18 cellular contexts compared by ENCODE assay signal in genomic region chr12:114316076-114316475, GRCh38.
A peak's percentile ranks its signal among the peaks of the same experiment; 100 is the strongest.
DNase-seq lines count a peak whose midpoint lies in the region; ATAC-seq and TF ChIP-seq lines count a peak whose summit lies in the region.
"Had no signal": no experiment of that assay in that cellular context is flagged by ENCODE, and none has a peak within 500 bp of the region (broad histone marks: within the 10 kb centered on the region; RNA-seq: fewer than 3 reads in every experiment).

No MANE protein-coding gene starts in this region.

- H4K5ac ChIP-seq in IMR-90 (ENCODE audit: low read depth, low read length): no peak overlapping the region

- no peak overlapping the region for H3K56ac ChIP-seq in IMR-90 (ENCODE audit: extremely low read depth, insufficient read depth, low read length)

- peak overlapping the region; percentile 38; the same call in 1 of the 3 replicates for H2BK15ac ChIP-seq in IMR-90 (ENCODE audit: low read depth, low read length)

- H2AK9ac ChIP-seq in IMR-90 (replicated peaks; ENCODE audit: low read depth, low read length, poor library complexity): no peak overlapping the region

- H2AK5ac ChIP-seq in IMR-90 (ENCODE audit: low read depth, low read length): peak overlapping the region; percentile 10; the same call in 1 of the 2 replicates

- no peaks in the 10 kb centered on the region for H4K20me1 ChIP-seq in IMR-90 (ENCODE audit: insufficient read depth, low read length)

- in situ Hi-C loops in IMR-90 (cut with MboI; ENCODE audit: low sequenced_read_pairs): no loop called here

- TF ChIP-seq RAD21 in IMR-90 (IDR thresholded peaks at IDR 0.05; ENCODE audit: low read length): no peak

- H2AFZ ChIP-seq in IMR-90 (replicated peaks; ENCODE audit: low read length, poor library complexity): no peak overlapping the region

- no peaks in the 10 kb centered on the region for H3K36me3 ChIP-seq in IMR-90 (ENCODE audit: control insufficient read depth, insufficient read depth, low read length)
- H3K36me3 ChIP-seq: right lobe of liver, suprapubic skin had no signal

- 18% methylated on average over 4 of the region's 5 CpGs; no CpG with 5 or more reads in 1 of the 2 experiments for WGBS in IMR-90 (ENCODE audit: extremely low coverage in 2 of 2, insufficient read length in 1 of 2), 2 experiments

- H4K91ac ChIP-seq in IMR-90 (ENCODE audit: insufficient read depth, low read depth, low read length): no peak overlapping the region

- peak overlapping the region; percentile 84; the same call in 1 of the 2 replicates for H2BK20ac ChIP-seq in IMR-90 (ENCODE audit: low read depth, low read length)

- no peak for TF ChIP-seq POLR2A in IMR-90 (IDR thresholded peaks at IDR 0.05; ENCODE audit: low read depth, low read length)

- DNase-seq in AG20443 (ENCODE audit: low spot score) (peak; percentile 73), IMR-90 (peak; percentile 84), astrocyte of the hippocampus (ENCODE audit: low read depth, low spot score) (peak; percentile 3), islet precursor cell (peak; percentile 86), NCI-H2029 (lab: John Stamatoyannopoulos, UW) (no peak), NAMALWA (ENCODE audit: low spot score) (no peak), NCI-H524 treated with DMSO at 0.1 percent for 48 hours (lab: John Stamatoyannopoulos, UW) (no peak)
- DNase-seq: activated CD4-positive, alpha-beta T cell treated with anti-CD3 and anti-CD28 coated beads for 48 hours; DMS53; effector memory CD4-positive, alpha-beta T cell; immature natural killer cell; NCI-H1930; NCI-H82; right lobe of liver; T-helper 9 cell had no signal

- peaks cover 7% of the 10 kb centered on the region for H3K4me1 ChIP-seq in IMR-90 (ENCODE audit: control insufficient read depth, insufficient read depth, low read length)
- H3K4me1 ChIP-seq: right lobe of liver, suprapubic skin had no signal

- H3K23ac ChIP-seq in IMR-90 (ENCODE audit: low read depth, low read length): no peak overlapping the region

- no peak overlapping the region; the same call in 1 of the 2 replicates for H3K18ac ChIP-seq in IMR-90 (ENCODE audit: low read depth, low read length)

- no peaks in the 10 kb centered on the region for H3K27me3 ChIP-seq in IMR-90 (ENCODE audit: control insufficient read depth, insufficient read depth, low read length)
- H3K27me3 ChIP-seq: right lobe of liver had no signal

- peaks cover 16% of the 10 kb centered on the region for H3K9me1 ChIP-seq in IMR-90 (ENCODE audit: insufficient read depth, low read length)

- dilution Hi-C loops in IMR-90 (cut with HindIII; ENCODE audit: low sequenced_read_pairs, unreplicated experiment): no loop called here

- intact Hi-C loops in IMR-90 (cut with micrococcal nuclease): no loop called here

- H3K4ac ChIP-seq in IMR-90 (ENCODE audit: low read depth, low read length): peak overlapping the region; percentile 29; the same call in 1 of the 2 replicates

- POLR2A ChIA-PET in IMR-90 (lab: Charles Lee; ENCODE audit: unreplicated experiment): no interaction called here

- no peak overlapping the region for H3K4me3 ChIP-seq in IMR-90 (ENCODE audit: insufficient read depth, low read depth, low read length)
- H3K4me3 ChIP-seq: right lobe of liver, suprapubic skin had no signal

- H3K9me3 ChIP-seq in IMR-90 (ENCODE audit: control insufficient read depth, insufficient read depth, low read length): no peaks in the 10 kb centered on the region
- H3K9me3 ChIP-seq: right lobe of liver, suprapubic skin had no signal

- H3K79me1 ChIP-seq in IMR-90 (ENCODE audit: low read depth in 1 of 2, low read length in 2 of 2): no peaks in the 10 kb centered on the region

- H3K4me2 ChIP-seq in IMR-90 (ENCODE audit: low read depth, low read length): no peak overlapping the region

- peak overlapping the region; percentile 93; the same call in 1 of the 2 replicates for H2BK120ac ChIP-seq in IMR-90 (ENCODE audit: low read depth, low read length)

- peak overlapping the region in 1 of 2 experiments; percentile 41; a peak in 1 of 4 replicates for H4K8ac ChIP-seq in IMR-90 (ENCODE audit: low read depth in 2 of 2, low read length in 2 of 2)

- H2BK5ac ChIP-seq in IMR-90 (ENCODE audit: low read depth, low read length, poor library complexity, severe bottlenecking): peak overlapping the region; percentile 72

- BruUV-seq in IMR-90 (replicated peaks; lab: Mats Ljungman, UMichigan): no TSS peak

- no peak for TF ChIP-seq CTCF in IMR-90 (conservative IDR thresholded peaks at IDR 0.05; ENCODE audit: low read depth, low read length)

- no peak overlapping the region for H3K9ac ChIP-seq in IMR-90 (ENCODE audit: low read depth, low read length)

- H3K27ac ChIP-seq in IMR-90 (ENCODE audit: insufficient read depth, low read length): no peak overlapping the region; the same call in 1 of the 2 replicates
- H3K27ac ChIP-seq: right lobe of liver, suprapubic skin had no signal

- no peak overlapping the region for H3K14ac ChIP-seq in IMR-90 (replicated peaks; ENCODE audit: low read depth, low read length)

- ATAC-seq in IMR-90 (ENCODE audit: low read depth) (peak; percentile 88), HG02678 (IDR thresholded peaks at IDR 0.05; ENCODE audit: unreplicated experiment) (no peak)
- ATAC-seq: activated naive CD4-positive, alpha-beta T cell treated with anti-CD3 and anti-CD28 coated beads, Interleukin-2, amount 50 U/mL, for 72 hours; right lobe of liver had no signal

- CTCF ChIA-PET in IMR-90 (lab: Yijun Ruan, JAX): no interaction called here

TF ChIP-seq in IMR-90, 13 proteins besides CTCF, POLR2A, EP300 and RAD21:
- TF ChIP-seq MXI1 (IDR thresholded peaks at IDR 0.05; ENCODE audit: borderline replicate concordance, low read depth, low read length) (no peak), FOS (IDR thresholded peaks at IDR 0.05; ENCODE audit: low read depth, low read length) (peak; percentile 66)

Comparison
In these comparisons a context has a peak if more than half of its experiments do, and no peak if none do; other contexts are left out.
1. DNase-seq: peak in AG20443 (single experiment), IMR-90 (single experiment), astrocyte of the hippocampus (single experiment) and islet precursor cell (single experiment); none in NCI-H2029 (single experiment), NAMALWA (single experiment) and NCI-H524 treated with DMSO at 0.1 percent for 48 hours (single experiment).